ENCODE assay signal across 8 cellular contexts in the genomic region with DNA sequence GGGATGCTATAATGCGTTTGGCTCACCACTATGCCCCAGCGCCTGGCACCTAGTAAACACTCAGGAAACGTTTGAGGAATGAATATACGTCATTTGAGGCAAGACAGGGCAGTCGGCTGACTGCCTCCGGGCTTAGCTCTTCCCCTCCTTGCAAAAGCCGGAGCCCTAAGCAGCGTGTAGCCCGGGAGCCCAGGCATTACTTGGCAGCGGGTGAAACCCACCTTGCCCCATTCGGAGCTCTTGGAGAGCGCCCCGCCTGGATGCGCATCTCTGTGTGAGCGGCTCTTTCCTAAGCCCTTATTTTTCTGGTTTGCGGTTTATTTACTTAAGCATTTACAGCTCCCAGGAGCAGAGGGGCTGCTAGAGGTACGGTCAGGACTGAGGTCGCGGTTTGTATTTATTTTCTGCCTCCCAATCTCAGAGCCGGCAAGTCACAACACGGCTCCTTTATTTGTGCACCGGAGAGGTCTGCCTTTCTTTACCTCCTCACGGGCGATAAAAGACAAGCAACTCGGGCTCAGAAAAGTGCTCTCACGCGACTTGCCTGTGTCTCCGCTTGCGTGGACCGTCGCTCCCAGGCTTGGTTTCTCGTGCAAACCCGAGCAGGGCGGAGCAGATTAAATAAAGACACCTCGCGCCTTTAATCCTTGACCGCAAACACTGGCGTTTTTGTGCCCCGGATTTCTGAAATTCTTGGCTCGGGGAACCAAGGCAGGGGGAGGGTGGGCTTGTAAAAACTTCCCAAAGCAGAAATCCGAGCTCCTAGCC.
DNase-seq lines count a peak whose midpoint lies in the region; ATAC-seq lines count a peak whose summit lies in the region.

No MANE protein-coding gene starts in this region.

- ATAC-seq in HG03439 (IDR thresholded peaks at IDR 0.05; ENCODE audit: unreplicated experiment) (peak; percentile 16), HG02885 (IDR thresholded peaks at IDR 0.05; ENCODE audit: poor library complexity, unreplicated experiment) (no peak), HG02610 (IDR thresholded peaks at IDR 0.05; ENCODE audit: unreplicated experiment) (no peak)

- DNase-seq in ELF-1 (ENCODE audit: low read depth, low spot score) (peak; percentile 83), SHP77 treated with DMSO at 0.1 percent for 48 hours (lab: John Stamatoyannopoulos, UW) (peak; percentile 24), glomerular visceral epithelial cell (ENCODE audit: extremely low spot score) (peak; percentile 58), nucleus accumbens (lab: John Stamatoyannopoulos, UW) (peak in 32 of 56 donors; percentile 4 to 64 (median 36))
- DNase-seq in activated naive CD4-positive, alpha-beta T cell treated with anti-CD3 and anti-CD28 coated beads, Interleukin-2, amount 50 U/mL, for 16 hours, result peak; percentile 59

Comparison
In these comparisons a context has a peak if more than half of its experiments do, and no peak if none do; other contexts are left out.
1. DNase-seq: peak in every context shown above with its lines; median percentile 83 in ELF-1; 59 in activated naive CD4-positive, alpha-beta T cell treated with anti-CD3 and anti-CD28 coated beads, Interleukin-2, amount 50 U/mL, for 16 hours; 58 in glomerular visceral epithelial cell; 36 in nucleus accumbens; 24 in SHP77 treated with DMSO at 0.1 percent for 48 hours.